1 cellular context compared by ENCODE assay signal in the genomic region with DNA sequence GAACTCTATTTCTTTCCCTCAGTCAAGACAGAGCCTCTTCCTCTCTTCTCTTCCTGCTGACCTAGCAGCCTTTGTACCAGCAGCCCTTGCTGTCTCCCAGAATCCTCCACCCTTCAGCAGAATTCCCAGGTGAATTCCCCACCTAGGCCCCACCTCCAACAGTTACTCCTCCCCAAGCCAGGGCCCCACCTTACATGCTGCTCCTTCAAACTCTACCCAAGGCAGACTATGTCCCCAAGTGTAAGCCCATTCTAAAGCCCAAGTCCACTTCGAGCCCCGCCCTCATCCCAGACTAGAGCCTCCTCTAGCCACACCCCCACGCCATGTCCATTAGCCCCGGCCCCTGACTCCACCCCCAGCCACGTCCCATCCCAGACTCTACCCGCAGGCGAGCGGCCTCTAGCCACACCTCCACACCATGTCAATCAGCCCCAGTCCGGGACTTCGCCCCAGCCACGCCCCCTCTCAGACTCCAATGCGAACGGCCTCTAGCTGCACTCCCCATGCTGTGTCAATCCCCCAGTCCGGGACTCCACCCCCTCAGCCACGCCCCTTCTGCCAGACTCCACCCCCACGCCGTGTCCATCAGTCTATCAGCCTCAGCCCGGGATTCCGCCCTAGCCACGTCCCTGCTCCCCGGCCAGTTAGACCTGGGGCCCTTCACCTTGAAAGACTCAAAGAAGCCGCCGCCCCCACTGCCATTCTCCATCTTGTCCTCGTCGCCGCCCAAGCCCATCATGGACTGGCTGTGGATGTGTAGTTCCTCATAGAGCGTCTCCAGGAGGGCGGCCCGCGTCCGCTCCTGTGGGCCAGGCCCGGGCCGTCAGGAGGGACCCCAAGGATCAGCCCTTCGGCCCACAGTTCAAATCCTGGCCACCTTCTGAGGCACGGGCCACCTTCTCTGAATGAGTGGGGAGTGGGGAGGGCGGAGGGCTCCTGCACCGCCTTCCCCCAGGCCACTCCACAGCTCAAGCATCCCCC.
TF ChIP-seq lines count a peak whose summit lies in the region.

No MANE protein-coding gene starts in this region.

TF ChIP-seq in IMR-90, 13 proteins besides CTCF, POLR2A, EP300 and RAD21 (continued from another document):
- TF ChIP-seq, protein P1, sequence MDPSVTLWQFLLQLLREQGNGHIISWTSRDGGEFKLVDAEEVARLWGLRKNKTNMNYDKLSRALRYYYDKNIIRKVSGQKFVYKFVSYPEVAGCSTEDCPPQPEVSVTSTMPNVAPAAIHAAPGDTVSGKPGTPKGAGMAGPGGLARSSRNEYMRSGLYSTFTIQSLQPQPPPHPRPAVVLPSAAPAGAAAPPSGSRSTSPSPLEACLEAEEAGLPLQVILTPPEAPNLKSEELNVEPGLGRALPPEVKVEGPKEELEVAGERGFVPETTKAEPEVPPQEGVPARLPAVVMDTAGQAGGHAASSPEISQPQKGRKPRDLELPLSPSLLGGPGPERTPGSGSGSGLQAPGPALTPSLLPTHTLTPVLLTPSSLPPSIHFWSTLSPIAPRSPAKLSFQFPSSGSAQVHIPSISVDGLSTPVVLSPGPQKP (IDR thresholded peaks at IDR 0.05; ENCODE audit: borderline replicate concordance, low read depth, low read length): no peak
- TF ChIP-seq SMC3 (IDR thresholded peaks at IDR 0.05; ENCODE audit: low read depth, low read length) (no peak), CEBPB (IDR thresholded peaks at IDR 0.05; ENCODE audit: low read depth, low read length) (no peak), RFX5 (IDR thresholded peaks at IDR 0.05; ENCODE audit: low read depth, low read length) (no peak), MAFK (IDR thresholded peaks at IDR 0.05; ENCODE audit: low read depth, low read length) (no peak), NFE2L2 (IDR thresholded peaks at IDR 0.05; ENCODE audit: low read depth, low read length) (no peak), BHLHE40 (IDR thresholded peaks at IDR 0.05; ENCODE audit: low read depth, low read length) (no peak), MAZ (IDR thresholded peaks at IDR 0.05; ENCODE audit: borderline replicate concordance, low read depth, low read length) (no peak), FOS (IDR thresholded peaks at IDR 0.05; ENCODE audit: low read depth, low read length) (no peak)
- TF ChIP-seq, protein P2, sequence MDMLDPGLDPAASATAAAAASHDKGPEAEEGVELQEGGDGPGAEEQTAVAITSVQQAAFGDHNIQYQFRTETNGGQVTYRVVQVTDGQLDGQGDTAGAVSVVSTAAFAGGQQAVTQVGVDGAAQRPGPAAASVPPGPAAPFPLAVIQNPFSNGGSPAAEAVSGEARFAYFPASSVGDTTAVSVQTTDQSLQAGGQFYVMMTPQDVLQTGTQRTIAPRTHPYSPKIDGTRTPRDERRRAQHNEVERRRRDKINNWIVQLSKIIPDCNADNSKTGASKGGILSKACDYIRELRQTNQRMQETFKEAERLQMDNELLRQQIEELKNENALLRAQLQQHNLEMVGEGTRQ (IDR thresholded peaks at IDR 0.05; ENCODE audit: low read depth, low read length): no peak
